ENCODE assay signal across 19 cellular contexts in genomic region chr7:36964297-36964696, GRCh38.
"Had no signal": no experiment of that assay in that cellular context is flagged by ENCODE, and none has a peak within 500 bp of the region (broad histone marks: within the 10 kb centered on the region; RNA-seq: fewer than 3 reads in every experiment).

No MANE protein-coding gene starts in this region.

- H3K9me3 ChIP-seq: ascending aorta, tibial artery had no signal

- DNase-seq: activated B cell treated with CpG ODN at 0.5 μM for 24 hours; activated CD4-positive, alpha-beta T cell treated with anti-CD3 and anti-CD28 coated beads for 4 hours; activated CD8-positive, alpha-beta memory T cell treated with anti-CD3 and anti-CD28 coated beads, Interleukin-2, amount 50 U/mL, for 48 hours; activated effector memory CD4-positive, alpha-beta T cell treated with Interleukin-2 at 50 U/mL for 16 hours; activated naive CD4-positive, alpha-beta T cell treated with anti-CD3 and anti-CD28 coated beads for 36 hours; brain microvascular endothelial cell; caudate nucleus; effector memory CD4-positive, alpha-beta T cell; glutamatergic neuron; nucleus accumbens; right cardiac atrium; stimulated activated CD4-positive, alpha-beta T cell treated with anti-CD3 and anti-CD28 coated beads, Interleukin-4, amount 100 ng/mL, for 24 hours; stimulated activated naive CD8-positive, alpha-beta T cell treated with anti-CD3 and anti-CD28 coated beads, Interleukin-15, Interleukin-2, amounts not matched to agents 100 U/mL and 50 U/mL, for 24 hours; T-helper 9 cell; tibial artery had no signal

- H3K27me3 Mint-ChIP-seq: activated B cell treated with CpG ODN at 0.5 μM for 24 hours, memory B cell had no signal

- H3K4me3 ChIP-seq: ascending aorta, hepatocyte, tibial artery had no signal

- H3K36me3 ChIP-seq: ascending aorta, brain microvascular endothelial cell, tibial artery had no signal

- ATAC-seq: esophagus mucosa; right cardiac atrium; stimulated activated naive CD8-positive, alpha-beta T cell treated with anti-CD3 and anti-CD28 coated beads, Interleukin-15, Interleukin-2, amounts not matched to agents 100 U/mL and 50 U/mL, for 24 hours had no signal

- H3K4me3 Mint-ChIP-seq: activated B cell treated with CpG ODN at 0.5 μM for 24 hours; activated naive CD4-positive, alpha-beta T cell treated with anti-CD3 and anti-CD28 coated beads for 36 hours; memory B cell had no signal

- H3K9me3 Mint-ChIP-seq: activated B cell treated with CpG ODN at 0.5 μM for 24 hours had no signal

- H3K27ac Mint-ChIP-seq: activated B cell treated with CpG ODN at 0.5 μM for 24 hours; activated naive CD4-positive, alpha-beta T cell treated with anti-CD3 and anti-CD28 coated beads for 36 hours; memory B cell had no signal

- H3K4me1 ChIP-seq: ascending aorta had no signal
